Comparison of ENCODE assay signal across 27 cellular contexts in the genomic region with DNA sequence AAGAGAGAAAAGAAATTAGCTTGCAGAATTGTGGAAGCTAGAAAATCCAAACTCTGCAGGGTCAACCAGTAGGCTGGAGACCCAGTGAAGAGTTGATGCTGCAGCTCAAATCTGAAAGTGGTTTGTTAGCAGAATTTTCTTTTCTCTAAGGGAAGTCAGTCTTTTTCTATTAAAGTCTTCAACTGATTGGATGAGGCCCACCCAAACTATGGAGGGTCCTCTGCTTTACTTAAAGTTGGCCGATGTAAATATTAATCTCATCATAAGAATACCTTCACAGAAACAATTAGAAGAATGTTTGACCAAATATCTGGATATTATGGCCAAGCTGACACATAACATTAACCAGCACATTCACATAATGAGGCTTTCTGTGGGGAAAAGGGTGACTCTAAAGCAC.
"Had no signal": no experiment of that assay in that cellular context is flagged by ENCODE, and none has a peak within 500 bp of the region (broad histone marks: within the 10 kb centered on the region; RNA-seq: fewer than 3 reads in every experiment).

No MANE protein-coding gene starts in this region.

- H3K27me3 ChIP-seq: stomach, suprapubic skin, testis, thyroid gland, tibial artery, tibial nerve, transverse colon, upper lobe of left lung, upper lobe of right lung, uterus, vagina had no signal

- FAIRE-seq: urothelium cell line had no signal

- H3K4me1 ChIP-seq: stomach, suprapubic skin, testis, thyroid gland, tibial artery, tibial nerve, transverse colon, upper lobe of left lung, upper lobe of right lung, uterus, vagina had no signal

- H3K9me3 ChIP-seq: stomach, suprapubic skin, testis, thoracic aorta, thyroid gland, transverse colon, upper lobe of left lung, upper lobe of right lung, uterus, vagina had no signal

- H3K27ac ChIP-seq: stomach, suprapubic skin, testis, thoracic aorta, thyroid gland, tibial artery, tibial nerve, transverse colon, upper lobe of left lung, upper lobe of right lung, uterus, vagina had no signal

- ATAC-seq: stimulated activated effector memory CD8-positive, alpha-beta T cell treated with anti-CD3 and anti-CD28 coated beads, Interleukin-12 subunit alpha, Interleukin-12 subunit beta, amount 100 ng/mL, for 72 hours; stimulated activated memory B cell treated with anti-CD40 and anti-IgM and Interleukin-4, amounts not matched to agents 10 μg/mL and 1 μg/mL and 100 μg/mL, for 72 hours; stimulated activated naive B cell treated with anti-CD40 and anti-IgM and Interleukin-4, amounts not matched to agents 10 μg/mL and 1 μg/mL and 100 μg/mL, for 72 hours; stimulated activated naive CD8-positive, alpha-beta T cell treated with anti-CD3 and anti-CD28 coated beads, Interleukin-15, amount 100 ng/mL, for 72 hours; stimulated activated naive CD8-positive, alpha-beta T cell treated with anti-CD3 and anti-CD28 coated beads, Interleukin-15, Interleukin-2, amounts not matched to agents 100 U/mL and 50 U/mL, for 24 hours; upper lobe of right lung had no signal

- DNase-seq: stimulated activated CD4-positive, alpha-beta T cell treated with anti-CD3 and anti-CD28 coated beads, Interleukin-2, amount 100 ng/mL, for 48 hours; stimulated activated CD4-positive, alpha-beta T cell treated with anti-CD3 and anti-CD28 coated beads, Interleukin-4, amount 100 ng/mL, for 1 hour; stimulated activated CD4-positive, alpha-beta T cell treated with anti-CD3 and anti-CD28 coated beads, Interleukin-4, amount 100 ng/mL, for 24 hours; stimulated activated CD4-positive, alpha-beta T cell treated with anti-CD3 and anti-CD28 coated beads, Interleukin-4, amount 100 ng/mL, for 4 hours; stimulated activated CD8-positive, alpha-beta memory T cell treated with anti-CD3 and anti-CD28 coated beads, Interleukin-4, amount 100 ng/mL, for 48 hours; stimulated activated naive B cell treated with anti-CD40 and anti-IgM and Interleukin-4, amounts not matched to agents 10 μg/mL and 1 μg/mL and 100 μg/mL, for 72 hours; stimulated activated naive CD4-positive, alpha-beta T cell; stimulated activated naive CD4-positive, alpha-beta T cell treated with Interleukin-2 at 50 U/mL for 16 hours; stimulated activated naive CD8-positive, alpha-beta T cell treated with anti-CD3 and anti-CD28 coated beads, Interleukin-15, amount 100 ng/mL, for 72 hours; stimulated activated naive CD8-positive, alpha-beta T cell treated with anti-CD3 and anti-CD28 coated beads, Interleukin-15, Interleukin-2, amounts not matched to agents 100 U/mL and 50 U/mL, for 24 hours; stomach; substantia nigra; testis; thyroid gland; tibial artery; transverse colon; trophoblast cell; upper lobe of left lung; upper lobe of right lung; uterus had no signal

- H3K36me3 ChIP-seq: stomach, suprapubic skin, thoracic aorta, thyroid gland, tibial artery, transverse colon, upper lobe of left lung, upper lobe of right lung, uterus, vagina had no signal

- H3K4me3 ChIP-seq: stomach, suprapubic skin, testis, thoracic aorta, thyroid gland, tibial artery, tibial nerve, transverse colon, upper lobe of left lung, upper lobe of right lung, uterus, vagina had no signal
